ENCODE assay signal across 24 cellular contexts in the genomic region with DNA sequence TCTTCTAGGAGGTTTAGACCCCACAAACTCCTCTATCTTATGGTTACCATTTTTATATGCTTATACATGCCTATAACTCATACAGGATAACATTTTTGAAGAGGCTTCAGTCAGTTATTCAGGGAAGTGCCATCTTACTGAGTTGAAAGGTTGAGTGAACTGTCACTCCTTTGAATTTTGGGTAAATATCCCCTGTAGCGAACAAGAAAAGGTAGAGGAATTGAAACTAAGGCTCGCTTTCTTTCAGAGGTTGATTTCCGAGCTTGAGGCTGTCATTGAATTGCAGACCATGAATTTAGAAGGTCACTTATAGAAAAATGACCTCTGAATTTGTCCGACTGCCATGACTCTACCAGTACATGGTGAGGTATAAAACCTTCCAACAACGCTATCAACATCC.
"Had no signal": no experiment of that assay in that cellular context is flagged by ENCODE, and none has a peak within 500 bp of the region (broad histone marks: within the 10 kb centered on the region; RNA-seq: fewer than 3 reads in every experiment).

No MANE protein-coding gene starts in this region.

- H3K36me3 ChIP-seq: breast epithelium, uterus had no signal

- H3K27me3 ChIP-seq: breast epithelium, gastroesophageal sphincter, heart left ventricle, right lobe of liver, uterus had no signal

- H3K4me3 ChIP-seq: breast epithelium, gastroesophageal sphincter, heart left ventricle, right lobe of liver, skin epidermis, uterus had no signal

- H3K4me1 ChIP-seq: breast epithelium, gastroesophageal sphincter, right lobe of liver, uterus had no signal

- H3K9me3 Mint-ChIP-seq: activated naive CD8-positive, alpha-beta T cell treated with anti-CD3 and anti-CD28 coated beads, Interleukin-2, amount 10 ng/mL, durations not matched to agents 7 days and 5 days; activated T-helper 2 cell treated with anti-CD3 and anti-CD28 coated beads, Interferon-gamma antibody, Interleukin-2, Interleukin-4, amounts not matched to agents 10 μg/mL and 5 μg/mL and 100 μg/mL, durations not matched to agents 14 hours and 24 hours and 36 hours; neural crest cell; stimulated activated effector memory CD8-positive, alpha-beta T cell treated with anti-CD3 and anti-CD28 coated beads, Interleukin-12 subunit alpha, Interleukin-12 subunit beta, amount 100 ng/mL, for 72 hours had no signal

- H3K27me3 Mint-ChIP-seq: activated naive CD8-positive, alpha-beta T cell treated with anti-CD3 and anti-CD28 coated beads, Interleukin-2, amount 10 ng/mL, durations not matched to agents 7 days and 5 days had no signal

- H3K27ac Mint-ChIP-seq: activated naive CD8-positive, alpha-beta T cell treated with anti-CD3 and anti-CD28 coated beads, Interleukin-2, amount 10 ng/mL, durations not matched to agents 7 days and 5 days; activated T-helper 2 cell treated with anti-CD3 and anti-CD28 coated beads, Interferon-gamma antibody, Interleukin-2, Interleukin-4, amounts not matched to agents 10 μg/mL and 5 μg/mL and 100 μg/mL, durations not matched to agents 14 hours and 24 hours and 36 hours had no signal

- DNase-seq: activated CD4-positive, alpha-beta T cell treated with anti-CD3 and anti-CD28 coated beads for 1 hour; activated CD4-positive, alpha-beta T cell treated with anti-CD3 and anti-CD28 coated beads, Interleukin-2, amount 50 U/mL, for 1 hour; activated naive CD4-positive, alpha-beta T cell; activated naive CD8-positive, alpha-beta T cell treated with anti-CD3 and anti-CD28 coated beads, Interleukin-2, amount 10 ng/mL, durations not matched to agents 7 days and 5 days; activated T-cell treated with anti-CD3 and anti-CD28 coated beads, Interleukin-2, amount 50 U/mL, for 1 hour; amniotic stem cell; cerebellar nuclear complex; cortex of kidney; heart left ventricle; islet precursor cell; left cardiac atrium; occipital lobe; right lobe of liver; stimulated activated CD4-positive, alpha-beta T cell treated with anti-CD3 and anti-CD28 coated beads, Interleukin-1b, Interleukin-23, amount 100 ng/mL, for 48 hours; trophoblast cell; uterus; WERI-Rb-1 had no signal

- ATAC-seq: gastroesophageal sphincter; heart left ventricle; left cardiac atrium; right lobe of liver; stimulated activated effector memory CD8-positive, alpha-beta T cell treated with anti-CD3 and anti-CD28 coated beads, Interleukin-12 subunit alpha, Interleukin-12 subunit beta, amount 100 ng/mL, for 72 hours had no signal

- H3K4me3 Mint-ChIP-seq: activated naive CD8-positive, alpha-beta T cell treated with anti-CD3 and anti-CD28 coated beads, Interleukin-2, amount 10 ng/mL, durations not matched to agents 7 days and 5 days; neural crest cell; stimulated activated effector memory CD8-positive, alpha-beta T cell treated with anti-CD3 and anti-CD28 coated beads, Interleukin-12 subunit alpha, Interleukin-12 subunit beta, amount 100 ng/mL, for 72 hours had no signal

- H3K27ac ChIP-seq: breast epithelium, epithelial cell of prostate, gastroesophageal sphincter, heart left ventricle, right lobe of liver, skin epidermis, uterus, WERI-Rb-1 had no signal

- H3K9me3 ChIP-seq: breast epithelium, gastroesophageal sphincter, heart left ventricle, right lobe of liver, uterus had no signal
